ENCODE assay signal across 1 cellular context in the genomic region with DNA sequence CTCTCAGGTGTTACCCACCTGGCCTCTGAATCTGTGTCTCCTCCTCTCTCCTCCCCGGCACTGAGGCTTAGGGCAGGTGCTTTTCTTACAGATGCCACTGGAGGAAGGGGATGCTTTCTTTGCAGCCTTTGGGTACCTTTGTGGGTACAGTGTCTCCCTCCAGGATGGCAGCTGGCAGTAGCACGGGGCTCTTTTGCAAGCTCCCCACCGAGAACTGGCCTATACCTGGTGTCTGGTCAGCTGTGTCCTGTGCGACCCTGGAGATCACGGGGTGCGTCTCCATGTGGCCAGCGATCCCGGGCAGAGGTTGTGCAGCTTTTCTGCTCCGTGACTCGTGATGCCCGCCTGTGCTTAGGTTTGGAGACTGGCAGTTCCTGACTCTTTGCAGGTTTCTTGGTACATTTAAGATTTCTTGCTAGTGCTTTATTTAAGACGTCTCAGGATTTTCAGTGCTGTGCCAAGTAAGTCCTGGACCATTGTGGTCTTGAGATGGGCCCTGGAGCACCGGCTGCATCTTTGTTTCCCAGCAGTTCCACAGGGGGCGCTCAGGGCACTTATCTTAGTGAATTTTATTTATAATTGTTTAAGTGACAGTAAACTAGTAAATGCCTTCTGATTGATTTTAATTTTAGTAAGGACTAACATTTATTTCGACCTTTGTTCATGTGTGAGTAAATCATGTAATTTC.
A peak's percentile ranks its signal among the peaks of the same experiment; 100 is the strongest.
TF ChIP-seq lines count a peak whose summit lies in the region.

No MANE protein-coding gene starts in this region.

TF ChIP-seq in K562, 482 proteins besides CTCF, POLR2A, EP300 and RAD21 (continued from another document):
- TF ChIP-seq CTCFL (IDR thresholded peaks at IDR 0.05; ENCODE audit: borderline replicate concordance, insufficient read depth, low read depth, low read length, poor library complexity, severe bottlenecking) (peak; percentile 61), PRMT5 (CRISPR knock-in tag; IDR thresholded peaks at IDR 0.05) (no peak)
